1 cellular context compared by ENCODE assay signal in the genomic region with DNA sequence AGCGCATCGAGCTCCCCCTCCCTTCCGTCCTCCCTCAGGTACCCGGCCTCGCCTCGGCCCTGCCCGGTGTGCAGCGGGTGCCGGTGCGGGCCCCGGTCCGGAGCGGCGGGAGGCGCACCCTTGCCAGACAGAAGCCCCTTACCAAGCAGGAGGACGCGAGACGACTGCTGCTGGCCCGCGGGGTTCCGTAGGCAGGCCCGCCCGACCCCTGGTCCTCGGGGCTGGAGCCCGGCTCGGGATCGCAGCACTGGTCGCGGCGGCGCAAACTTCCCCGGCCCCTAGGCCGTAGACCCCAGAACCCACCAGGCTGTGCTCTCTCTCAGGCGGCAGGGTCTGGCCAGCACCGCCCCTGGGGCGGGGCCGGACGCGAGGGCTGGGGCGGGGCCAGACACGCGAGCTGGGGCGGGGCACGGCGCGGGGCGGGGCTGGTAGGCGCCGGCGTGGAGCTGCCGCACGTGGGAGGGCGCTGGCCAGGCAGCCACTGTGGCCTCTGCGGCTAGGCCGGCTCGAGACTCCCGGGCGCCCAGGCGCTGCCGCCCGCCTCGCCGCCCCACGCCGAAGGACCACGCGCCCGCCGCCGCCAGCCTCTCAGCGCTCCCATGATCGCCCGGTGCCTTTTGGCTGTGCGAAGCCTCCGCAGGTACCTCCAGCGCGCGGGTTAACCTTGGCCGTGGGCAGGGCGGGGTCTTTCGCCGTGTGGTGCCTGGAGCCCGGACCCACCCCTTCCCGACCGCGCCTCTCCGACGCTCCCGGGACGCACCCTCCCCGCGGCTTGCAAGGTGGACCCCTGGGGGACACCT.
TF ChIP-seq lines count a peak whose summit lies in the region.

Gene NLN, plus strand, starts transcription at position 431 of the 800 bp plus-strand sequence. Its CDS starts 169 bp downstream, at position 600.
Gene SGTB, minus strand, starts transcription at position 335 of the 800 bp plus-strand sequence. CDS start 1,302 bp downstream, outside the sequence.

TF ChIP-seq in HepG2, 621 proteins besides CTCF, POLR2A, EP300 and RAD21 (continued from another document and continues in another):
- no peak for TF ChIP-seq ZBTB26 (CRISPR knock-in tag; IDR thresholded peaks at IDR 0.05; ENCODE audit: borderline replicate concordance)
- TF ChIP-seq ZNF232 (CRISPR knock-in tag; IDR thresholded peaks at IDR 0.05; ENCODE audit: borderline replicate concordance): no peak
- no peak for TF ChIP-seq DPF2 (CRISPR knock-in tag; IDR thresholded peaks at IDR 0.05; ENCODE audit: borderline replicate concordance, low read depth)
- TF ChIP-seq ZNF34 (CRISPR knock-in tag; IDR thresholded peaks at IDR 0.05; ENCODE audit: borderline replicate concordance): peak; percentile 32; the same call in 1 of the 2 replicates
- TF ChIP-seq KAT8 (CRISPR knock-in tag; IDR thresholded peaks at IDR 0.05): peak; percentile 67; the same call in 1 of the 2 replicates
- 0 out of 2 replicates have a peak, but pooled peaks have one; percentile 3 for TF ChIP-seq PATZ1 (CRISPR knock-in tag; IDR thresholded peaks at IDR 0.05)
- TF ChIP-seq, protein P1, sequence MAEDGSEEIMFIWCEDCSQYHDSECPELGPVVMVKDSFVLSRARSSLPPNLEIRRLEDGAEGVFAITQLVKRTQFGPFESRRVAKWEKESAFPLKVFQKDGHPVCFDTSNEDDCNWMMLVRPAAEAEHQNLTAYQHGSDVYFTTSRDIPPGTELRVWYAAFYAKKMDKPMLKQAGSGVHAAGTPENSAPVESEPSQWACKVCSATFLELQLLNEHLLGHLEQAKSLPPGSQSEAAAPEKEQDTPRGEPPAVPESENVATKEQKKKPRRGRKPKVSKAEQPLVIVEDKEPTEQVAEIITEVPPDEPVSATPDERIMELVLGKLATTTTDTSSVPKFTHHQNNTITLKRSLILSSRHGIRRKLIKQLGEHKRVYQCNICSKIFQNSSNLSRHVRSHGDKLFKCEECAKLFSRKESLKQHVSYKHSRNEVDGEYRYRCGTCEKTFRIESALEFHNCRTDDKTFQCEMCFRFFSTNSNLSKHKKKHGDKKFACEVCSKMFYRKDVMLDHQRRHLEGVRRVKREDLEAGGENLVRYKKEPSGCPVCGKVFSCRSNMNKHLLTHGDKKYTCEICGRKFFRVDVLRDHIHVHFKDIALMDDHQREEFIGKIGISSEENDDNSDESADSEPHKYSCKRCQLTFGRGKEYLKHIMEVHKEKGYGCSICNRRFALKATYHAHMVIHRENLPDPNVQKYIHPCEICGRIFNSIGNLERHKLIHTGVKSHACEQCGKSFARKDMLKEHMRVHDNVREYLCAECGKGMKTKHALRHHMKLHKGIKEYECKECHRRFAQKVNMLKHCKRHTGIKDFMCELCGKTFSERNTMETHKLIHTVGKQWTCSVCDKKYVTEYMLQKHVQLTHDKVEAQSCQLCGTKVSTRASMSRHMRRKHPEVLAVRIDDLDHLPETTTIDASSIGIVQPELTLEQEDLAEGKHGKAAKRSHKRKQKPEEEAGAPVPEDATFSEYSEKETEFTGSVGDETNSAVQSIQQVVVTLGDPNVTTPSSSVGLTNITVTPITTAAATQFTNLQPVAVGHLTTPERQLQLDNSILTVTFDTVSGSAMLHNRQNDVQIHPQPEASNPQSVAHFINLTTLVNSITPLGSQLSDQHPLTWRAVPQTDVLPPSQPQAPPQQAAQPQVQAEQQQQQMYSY (CRISPR knock-in tag; IDR thresholded peaks at IDR 0.05): no peak
- no peak for TF ChIP-seq HOMEZ (CRISPR knock-in tag; IDR thresholded peaks at IDR 0.05; ENCODE audit: low read depth)
- no peak for TF ChIP-seq CC2D1A (CRISPR knock-in tag; IDR thresholded peaks at IDR 0.05)
- TF ChIP-seq KMT2B (CRISPR knock-in tag; IDR thresholded peaks at IDR 0.05): no peak
- no peak for TF ChIP-seq ZFP1 (CRISPR knock-in tag; IDR thresholded peaks at IDR 0.05)
- peak; percentile 55; the same call in 1 of the 2 replicates for TF ChIP-seq ZNF350 (CRISPR knock-in tag; IDR thresholded peaks at IDR 0.05; ENCODE audit: borderline replicate concordance, low read depth)
- TF ChIP-seq SNAPC5 (CRISPR knock-in tag; IDR thresholded peaks at IDR 0.05; ENCODE audit: borderline replicate concordance): no peak
- TF ChIP-seq SOX13 (IDR thresholded peaks at IDR 0.05): no peak
- no peak for TF ChIP-seq SOX13 (CRISPR knock-in tag; conservative IDR thresholded peaks at IDR 0.05 in 1 of 2, IDR thresholded peaks at IDR 0.05 in 1 of 2)
- TF ChIP-seq, protein P2, sequence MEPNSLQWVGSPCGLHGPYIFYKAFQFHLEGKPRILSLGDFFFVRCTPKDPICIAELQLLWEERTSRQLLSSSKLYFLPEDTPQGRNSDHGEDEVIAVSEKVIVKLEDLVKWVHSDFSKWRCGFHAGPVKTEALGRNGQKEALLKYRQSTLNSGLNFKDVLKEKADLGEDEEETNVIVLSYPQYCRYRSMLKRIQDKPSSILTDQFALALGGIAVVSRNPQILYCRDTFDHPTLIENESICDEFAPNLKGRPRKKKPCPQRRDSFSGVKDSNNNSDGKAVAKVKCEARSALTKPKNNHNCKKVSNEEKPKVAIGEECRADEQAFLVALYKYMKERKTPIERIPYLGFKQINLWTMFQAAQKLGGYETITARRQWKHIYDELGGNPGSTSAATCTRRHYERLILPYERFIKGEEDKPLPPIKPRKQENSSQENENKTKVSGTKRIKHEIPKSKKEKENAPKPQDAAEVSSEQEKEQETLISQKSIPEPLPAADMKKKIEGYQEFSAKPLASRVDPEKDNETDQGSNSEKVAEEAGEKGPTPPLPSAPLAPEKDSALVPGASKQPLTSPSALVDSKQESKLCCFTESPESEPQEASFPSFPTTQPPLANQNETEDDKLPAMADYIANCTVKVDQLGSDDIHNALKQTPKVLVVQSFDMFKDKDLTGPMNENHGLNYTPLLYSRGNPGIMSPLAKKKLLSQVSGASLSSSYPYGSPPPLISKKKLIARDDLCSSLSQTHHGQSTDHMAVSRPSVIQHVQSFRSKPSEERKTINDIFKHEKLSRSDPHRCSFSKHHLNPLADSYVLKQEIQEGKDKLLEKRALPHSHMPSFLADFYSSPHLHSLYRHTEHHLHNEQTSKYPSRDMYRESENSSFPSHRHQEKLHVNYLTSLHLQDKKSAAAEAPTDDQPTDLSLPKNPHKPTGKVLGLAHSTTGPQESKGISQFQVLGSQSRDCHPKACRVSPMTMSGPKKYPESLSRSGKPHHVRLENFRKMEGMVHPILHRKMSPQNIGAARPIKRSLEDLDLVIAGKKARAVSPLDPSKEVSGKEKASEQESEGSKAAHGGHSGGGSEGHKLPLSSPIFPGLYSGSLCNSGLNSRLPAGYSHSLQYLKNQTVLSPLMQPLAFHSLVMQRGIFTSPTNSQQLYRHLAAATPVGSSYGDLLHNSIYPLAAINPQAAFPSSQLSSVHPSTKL (CRISPR knock-in tag; IDR thresholded peaks at IDR 0.05): no peak; the same call in 1 of the 2 replicates
- TF ChIP-seq, protein P3, sequence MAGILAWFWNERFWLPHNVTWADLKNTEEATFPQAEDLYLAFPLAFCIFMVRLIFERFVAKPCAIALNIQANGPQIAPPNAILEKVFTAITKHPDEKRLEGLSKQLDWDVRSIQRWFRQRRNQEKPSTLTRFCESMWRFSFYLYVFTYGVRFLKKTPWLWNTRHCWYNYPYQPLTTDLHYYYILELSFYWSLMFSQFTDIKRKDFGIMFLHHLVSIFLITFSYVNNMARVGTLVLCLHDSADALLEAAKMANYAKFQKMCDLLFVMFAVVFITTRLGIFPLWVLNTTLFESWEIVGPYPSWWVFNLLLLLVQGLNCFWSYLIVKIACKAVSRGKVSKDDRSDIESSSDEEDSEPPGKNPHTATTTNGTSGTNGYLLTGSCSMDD (CRISPR knock-in tag; IDR thresholded peaks at IDR 0.05): no peak
- no peak for TF ChIP-seq TFAP4 (IDR thresholded peaks at IDR 0.05; ENCODE audit: borderline replicate concordance, low read depth)
- TF ChIP-seq ISX (CRISPR knock-in tag; conservative IDR thresholded peaks at IDR 0.05): no peak
- no peak for TF ChIP-seq ZFP36 (IDR thresholded peaks at IDR 0.05; ENCODE audit: borderline replicate concordance, low read depth, low read length, partially characterized antibody)
- TF ChIP-seq MED1 (CRISPR knock-in tag; IDR thresholded peaks at IDR 0.05): no peak
- TF ChIP-seq GLI4 (CRISPR knock-in tag; IDR thresholded peaks at IDR 0.05; ENCODE audit: borderline replicate concordance): no peak
- TF ChIP-seq FOSL1 (CRISPR knock-in tag; IDR thresholded peaks at IDR 0.05; ENCODE audit: borderline replicate concordance): no peak
- TF ChIP-seq NCOA2 (CRISPR knock-in tag; IDR thresholded peaks at IDR 0.05): no peak
- TF ChIP-seq, protein P4, sequence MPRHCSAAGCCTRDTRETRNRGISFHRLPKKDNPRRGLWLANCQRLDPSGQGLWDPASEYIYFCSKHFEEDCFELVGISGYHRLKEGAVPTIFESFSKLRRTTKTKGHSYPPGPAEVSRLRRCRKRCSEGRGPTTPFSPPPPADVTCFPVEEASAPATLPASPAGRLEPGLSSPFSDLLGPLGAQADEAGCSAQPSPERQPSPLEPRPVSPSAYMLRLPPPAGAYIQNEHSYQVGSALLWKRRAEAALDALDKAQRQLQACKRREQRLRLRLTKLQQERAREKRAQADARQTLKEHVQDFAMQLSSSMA (CRISPR knock-in tag; IDR thresholded peaks at IDR 0.05): no peak
- TF ChIP-seq ZNF441 (CRISPR knock-in tag; IDR thresholded peaks at IDR 0.05; ENCODE audit: borderline replicate concordance): no peak; the same call in 1 of the 2 replicates
- TF ChIP-seq ZNF563 (CRISPR knock-in tag; IDR thresholded peaks at IDR 0.05): peak; percentile 71
- TF ChIP-seq TOPORS (CRISPR knock-in tag; IDR thresholded peaks at IDR 0.05): peak; percentile 44; the same call in 1 of the 2 replicates
- TF ChIP-seq, protein P5, sequence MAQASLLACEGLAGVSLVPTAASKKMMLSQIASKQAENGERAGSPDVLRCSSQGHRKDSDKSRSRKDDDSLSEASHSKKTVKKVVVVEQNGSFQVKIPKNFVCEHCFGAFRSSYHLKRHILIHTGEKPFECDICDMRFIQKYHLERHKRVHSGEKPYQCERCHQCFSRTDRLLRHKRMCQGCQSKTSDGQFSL (CRISPR knock-in tag; IDR thresholded peaks at IDR 0.05): no peak
- TF ChIP-seq ZNF543 (CRISPR knock-in tag; IDR thresholded peaks at IDR 0.05): no peak
- TF ChIP-seq, protein P6, sequence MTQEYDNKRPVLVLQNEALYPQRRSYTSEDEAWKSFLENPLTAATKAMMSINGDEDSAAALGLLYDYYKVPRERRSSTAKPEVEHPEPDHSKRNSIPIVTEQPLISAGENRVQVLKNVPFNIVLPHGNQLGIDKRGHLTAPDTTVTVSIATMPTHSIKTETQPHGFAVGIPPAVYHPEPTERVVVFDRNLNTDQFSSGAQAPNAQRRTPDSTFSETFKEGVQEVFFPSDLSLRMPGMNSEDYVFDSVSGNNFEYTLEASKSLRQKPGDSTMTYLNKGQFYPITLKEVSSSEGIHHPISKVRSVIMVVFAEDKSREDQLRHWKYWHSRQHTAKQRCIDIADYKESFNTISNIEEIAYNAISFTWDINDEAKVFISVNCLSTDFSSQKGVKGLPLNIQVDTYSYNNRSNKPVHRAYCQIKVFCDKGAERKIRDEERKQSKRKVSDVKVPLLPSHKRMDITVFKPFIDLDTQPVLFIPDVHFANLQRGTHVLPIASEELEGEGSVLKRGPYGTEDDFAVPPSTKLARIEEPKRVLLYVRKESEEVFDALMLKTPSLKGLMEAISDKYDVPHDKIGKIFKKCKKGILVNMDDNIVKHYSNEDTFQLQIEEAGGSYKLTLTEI (CRISPR knock-in tag; conservative IDR thresholded peaks at IDR 0.05): no peak
- no peak for TF ChIP-seq RELA (CRISPR knock-in tag; IDR thresholded peaks at IDR 0.05)
- no peak for TF ChIP-seq ZNF883 (CRISPR knock-in tag; IDR thresholded peaks at IDR 0.05; ENCODE audit: not compliant biosample characterization)
- no peak for TF ChIP-seq ZNF619 (CRISPR knock-in tag; IDR thresholded peaks at IDR 0.05)
- no peak for TF ChIP-seq GFI1 (CRISPR knock-in tag; IDR thresholded peaks at IDR 0.05; ENCODE audit: borderline replicate concordance)
- no peak for TF ChIP-seq ZNF143 (CRISPR knock-in tag; IDR thresholded peaks at IDR 0.05)
- TF ChIP-seq ZNF607 (CRISPR knock-in tag; IDR thresholded peaks at IDR 0.05; ENCODE audit: borderline replicate concordance): no peak
- TF ChIP-seq ZNF629 (CRISPR knock-in tag; conservative IDR thresholded peaks at IDR 0.05): no peak
- TF ChIP-seq TBX2 (CRISPR knock-in tag; IDR thresholded peaks at IDR 0.05; ENCODE audit: borderline replicate concordance): peak; percentile 65
- TF ChIP-seq ZNF772 (CRISPR knock-in tag; IDR thresholded peaks at IDR 0.05): 0 out of 2 replicates have a peak, but pooled peaks have one; percentile 19
